In the genomic region with DNA sequence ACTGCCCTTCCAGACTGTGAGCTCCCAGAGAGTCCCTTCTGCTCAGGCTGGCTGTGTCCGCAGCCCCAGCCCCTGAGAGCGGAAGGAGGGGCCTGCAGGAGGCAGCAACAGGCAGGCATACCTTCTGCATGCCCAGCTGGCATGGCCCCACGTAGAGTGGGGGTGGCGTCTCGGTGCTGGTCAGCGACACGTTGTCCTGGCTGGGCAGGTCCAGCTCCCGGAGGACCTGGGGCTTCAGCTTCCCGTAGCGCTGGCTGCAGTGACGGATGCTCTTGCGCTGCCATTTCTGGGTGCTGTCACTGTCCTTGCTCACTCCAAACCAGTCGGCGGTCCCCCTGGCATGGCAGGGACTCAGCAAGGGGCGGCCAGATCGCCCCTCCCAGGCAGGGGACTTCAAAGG, we compare ENCODE assay signal across 22 cellular contexts.
"Had no signal": no experiment of that assay in that cellular context is flagged by ENCODE, and none has a peak within 500 bp of the region (broad histone marks: within the 10 kb centered on the region; RNA-seq: fewer than 3 reads in every experiment).

No MANE protein-coding gene starts in this region.

- H3K27me3 Mint-ChIP-seq: type B pancreatic cell had no signal

- H3K4me3 Mint-ChIP-seq: immature natural killer cell; naive thymus-derived CD4-positive, alpha-beta T cell; stimulated activated effector memory CD8-positive, alpha-beta T cell treated with anti-CD3 and anti-CD28 coated beads, Interleukin-12 subunit alpha, Interleukin-12 subunit beta, amount 100 ng/mL, for 72 hours; type B pancreatic cell had no signal

- ATAC-seq: esophagus mucosa; gastroesophageal sphincter; left colon; naive thymus-derived CD4-positive, alpha-beta T cell; stimulated activated effector memory CD8-positive, alpha-beta T cell treated with anti-CD3 and anti-CD28 coated beads, Interleukin-12 subunit alpha, Interleukin-12 subunit beta, amount 100 ng/mL, for 72 hours; stimulated activated naive CD8-positive, alpha-beta T cell treated with anti-CD3 and anti-CD28 coated beads, Interleukin-15, Interleukin-2, amounts not matched to agents 100 U/mL and 50 U/mL, for 24 hours had no signal

- H3K27ac Mint-ChIP-seq: immature natural killer cell; naive thymus-derived CD4-positive, alpha-beta T cell; stimulated activated effector memory CD8-positive, alpha-beta T cell treated with anti-CD3 and anti-CD28 coated beads, Interleukin-12 subunit alpha, Interleukin-12 subunit beta, amount 100 ng/mL, for 72 hours; type B pancreatic cell had no signal

- FAIRE-seq: endometrium, keratinocyte, small intestine, urothelium cell line had no signal

- H3K27me3 ChIP-seq: gastroesophageal sphincter, sigmoid colon, suprapubic skin, thyroid gland had no signal

- H3K27ac ChIP-seq: gastroesophageal sphincter, neutrophil, sigmoid colon, suprapubic skin, thyroid gland had no signal

- H3K36me3 ChIP-seq: neutrophil had no signal

- DNase-seq: central memory CD4-positive, alpha-beta T cell; effector memory CD4-positive, alpha-beta T cell; glutamatergic neuron; immature natural killer cell; left colon; mammary epithelial cell; naive thymus-derived CD4-positive, alpha-beta T cell; sigmoid colon; small intestine; stimulated activated CD4-positive, alpha-beta T cell treated with anti-CD3 and anti-CD28 coated beads, Interleukin-2, amount 100 ng/mL, for 48 hours; stimulated activated CD8-positive, alpha-beta memory T cell treated with anti-CD3 and anti-CD28 coated beads, Interleukin-4, amount 100 ng/mL, for 48 hours; stimulated activated naive CD8-positive, alpha-beta T cell treated with anti-CD3 and anti-CD28 coated beads, Interleukin-15, Interleukin-2, amounts not matched to agents 100 U/mL and 50 U/mL, for 24 hours had no signal

- H3K9me3 ChIP-seq: gastroesophageal sphincter, neutrophil, sigmoid colon, suprapubic skin, thyroid gland had no signal

- H3K4me3 ChIP-seq: gastroesophageal sphincter, sigmoid colon, suprapubic skin, thyroid gland had no signal

- H3K36me3 Mint-ChIP-seq: immature natural killer cell; naive thymus-derived CD4-positive, alpha-beta T cell; stimulated activated effector memory CD8-positive, alpha-beta T cell treated with anti-CD3 and anti-CD28 coated beads, Interleukin-12 subunit alpha, Interleukin-12 subunit beta, amount 100 ng/mL, for 72 hours had no signal

- H3K9me3 Mint-ChIP-seq: immature natural killer cell; naive thymus-derived CD4-positive, alpha-beta T cell; stimulated activated effector memory CD8-positive, alpha-beta T cell treated with anti-CD3 and anti-CD28 coated beads, Interleukin-12 subunit alpha, Interleukin-12 subunit beta, amount 100 ng/mL, for 72 hours; type B pancreatic cell had no signal
